25 cellular contexts compared by ENCODE assay signal in the genomic region with DNA sequence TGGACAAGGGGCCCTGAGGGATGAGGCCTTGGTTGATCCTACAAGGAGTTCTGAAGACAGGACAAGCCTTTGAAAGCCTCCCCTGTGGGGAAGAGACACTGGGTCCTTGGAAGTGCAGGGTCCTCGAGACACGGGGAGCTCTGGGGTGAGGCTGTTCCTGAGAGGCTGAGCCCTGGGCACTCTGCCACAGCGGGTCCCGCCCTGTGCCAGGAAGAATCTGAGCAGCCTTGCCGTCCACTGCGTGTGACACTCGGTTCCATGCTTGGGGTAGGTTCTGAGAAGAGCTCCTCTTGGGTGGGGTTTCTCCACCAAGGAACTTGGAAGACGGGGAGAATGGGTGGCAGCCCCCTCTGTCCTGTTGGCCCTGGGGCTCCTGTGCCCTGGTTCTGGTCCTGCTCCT. TPM values are rescaled to one million over a fixed set of nuclear protein-coding genes. Genes with fewer than 3 reads are reported as not detected.
DNase-seq lines count a peak whose midpoint lies in the region; ATAC-seq, FAIRE-seq and TF ChIP-seq lines count a peak whose summit lies in the region.
"Had no signal": no experiment of that assay in that cellular context is flagged by ENCODE, and none has a peak within 500 bp of the region (broad histone marks: within the 10 kb centered on the region; RNA-seq: fewer than 3 reads in every experiment).

No MANE protein-coding gene starts in this region.

- no TSS peak for BruUV-seq in HepG2 (replicated peaks; lab: Mats Ljungman, UMichigan)

- intact Hi-C loops in activated CD8-positive, alpha-beta T cell treated with anti-CD3 and anti-CD28 coated beads for 36 hours (cut with micrococcal nuclease), result no loop called here
- intact Hi-C loops in HepG2 (cut with micrococcal nuclease; ENCODE audit: unreplicated experiment), result no loop called here

- POLR2A ChIA-PET in activated CD8-positive, alpha-beta T cell treated with anti-CD3 and anti-CD28 coated beads, Interleukin-2, amount 10 ng/mL, durations not matched to agents 7 days and 5 days (lab: Charles Lee), result interaction anchor here (1.1 kb wide), 1 partner anchor 10 kb away, joined by 5 read pairs; no protein-coding TSS in a partner anchor
- POLR2A ChIA-PET in activated CD8-positive, alpha-beta T cell treated with anti-CD3 and anti-CD28 coated beads for 36 hours (lab: Charles Lee), result no interaction called here
- POLR2A ChIA-PET in HepG2 (lab: Yijun Ruan, JAX), result no interaction called here

- H3K27me3 ChIP-seq in HepG2 (ENCODE audit: control insufficient read depth in 1 of 2, insufficient read depth in 2 of 2, low read length in 2 of 2), result peaks cover 3 to 18% of the 10 kb centered on the region in 2 experiments; a peak in 4 of 5 replicates
- H3K27me3 ChIP-seq: BLaER1 had no signal

- peaks cover 9% of the 10 kb centered on the region; the same call in 1 of the 2 replicates for H3K9me3 ChIP-seq in HepG2 (ENCODE audit: low read length)

- peak; percentile 19 for ATAC-seq in activated CD8-positive, alpha-beta T cell treated with anti-CD3 and anti-CD28 coated beads, Interleukin-2, amount 10 ng/mL, durations not matched to agents 7 days and 5 days
- ATAC-seq in activated CD8-positive, alpha-beta T cell treated with anti-CD3 and anti-CD28 coated beads for 36 hours, result no peak
- ATAC-seq in HepG2 (peak; percentile 34; the same call in 2 of the 3 replicates), HG03175 (IDR thresholded peaks at IDR 0.05; ENCODE audit: unreplicated experiment) (no peak), omental fat pad (ENCODE audit: low FRiP score) (no peak)
- peak; percentile 45 for ATAC-seq in stimulated activated effector memory CD8-positive, alpha-beta T cell treated with anti-CD3 and anti-CD28 coated beads, Interleukin-12 subunit alpha, Interleukin-12 subunit beta, amount 100 ng/mL, for 72 hours
- ATAC-seq: CD8-positive, alpha-beta T cell; GM12878 had no signal

- no peak overlapping the region for H3K4me3 Mint-ChIP-seq in activated CD8-positive, alpha-beta T cell treated with anti-CD3 and anti-CD28 coated beads, Interleukin-2, amount 10 ng/mL, durations not matched to agents 7 days and 5 days
- H3K4me3 Mint-ChIP-seq in activated CD8-positive, alpha-beta T cell treated with anti-CD3 and anti-CD28 coated beads for 36 hours, result no peak overlapping the region
- H3K4me3 Mint-ChIP-seq in stimulated activated effector memory CD8-positive, alpha-beta T cell treated with anti-CD3 and anti-CD28 coated beads, Interleukin-12 subunit alpha, Interleukin-12 subunit beta, amount 100 ng/mL, for 72 hours, result no peak overlapping the region
- H3K4me3 Mint-ChIP-seq: B cell; CD8-positive, alpha-beta T cell had no signal

- no peak for FAIRE-seq in HepG2 (lab: Jason Lieb, UNC)
- FAIRE-seq: A204.1, D721Med, GM12878, GM19239, H1 had no signal

- 27% methylated on average over 8 of the region's 8 CpGs for WGBS in HepG2 (ENCODE audit: low lambda C conversion rate)

- no peak overlapping the region for H3K4me2 ChIP-seq in HepG2 (ENCODE audit: low read depth, low read length)

- TF ChIP-seq POLR2A in HepG2 (IDR thresholded peaks at IDR 0.05; ENCODE audit: insufficient read depth in 1 of 2, low read depth in 2 of 2, low read length in 2 of 2), result no peak

- no peaks in the 10 kb centered on the region for H3K4me1 ChIP-seq in HepG2 (ENCODE audit: insufficient read depth, low read length)

- H3K79me2 ChIP-seq in HepG2 (ENCODE audit: insufficient read depth, low read length), result no peaks in the 10 kb centered on the region

- no peak overlapping the region for H3K9ac ChIP-seq in HepG2 (ENCODE audit: insufficient read depth, low read depth, low read length)
- H3K9ac ChIP-seq: BLaER1, GM23248 had no signal

- no peak for TF ChIP-seq CTCF in activated CD8-positive, alpha-beta T cell treated with anti-CD3 and anti-CD28 coated beads for 36 hours (IDR thresholded peaks at IDR 0.05)
- no peak for TF ChIP-seq CTCF in HepG2 (CRISPR knock-in tag; IDR thresholded peaks at IDR 0.05)
- TF ChIP-seq CTCF in omental fat pad (IDR thresholded peaks at IDR 0.05), result no peak

- CTCF ChIA-PET in activated CD8-positive, alpha-beta T cell treated with anti-CD3 and anti-CD28 coated beads, Interleukin-2, amount 10 ng/mL, durations not matched to agents 7 days and 5 days (lab: Charles Lee), result no interaction called here
- CTCF ChIA-PET in activated CD8-positive, alpha-beta T cell treated with anti-CD3 and anti-CD28 coated beads for 36 hours (lab: Charles Lee), result no interaction called here
- CTCF ChIA-PET in HepG2 (lab: Yijun Ruan, JAX; ENCODE audit: low intra/inter-chr PET ratio, low total read pairs), result no interaction called here

- H3K4me1 Mint-ChIP-seq in activated CD8-positive, alpha-beta T cell treated with anti-CD3 and anti-CD28 coated beads, Interleukin-2, amount 10 ng/mL, durations not matched to agents 7 days and 5 days (ENCODE audit: low read depth), result no peaks in the 10 kb centered on the region
- peaks cover 2% of the 10 kb centered on the region for H3K4me1 Mint-ChIP-seq in activated CD8-positive, alpha-beta T cell treated with anti-CD3 and anti-CD28 coated beads for 36 hours (ENCODE audit: low read depth)
- no peaks in the 10 kb centered on the region for H3K4me1 Mint-ChIP-seq in stimulated activated effector memory CD8-positive, alpha-beta T cell treated with anti-CD3 and anti-CD28 coated beads, Interleukin-12 subunit alpha, Interleukin-12 subunit beta, amount 100 ng/mL, for 72 hours
- H3K4me1 Mint-ChIP-seq: B cell; CD4-positive, CD25-positive, alpha-beta regulatory T cell had no signal

- no peak overlapping the region for H3K27ac ChIP-seq in HepG2 (ENCODE audit: extremely low read length, insufficient read depth, low read length)
- H3K27ac ChIP-seq: 22Rv1, BLaER1, C4-2B, GM23248 had no signal

- in situ Hi-C loops in HepG2 (cut with HindIII; ENCODE audit: extremely low pct_ligation_motif_present, low pct_unique_long_range_greater_than_20kb), result no loop called here

- TF ChIP-seq RAD21 in HepG2 (CRISPR knock-in tag; IDR thresholded peaks at IDR 0.05), result no peak

- DNase-seq in activated CD8-positive, alpha-beta T cell treated with anti-CD3 and anti-CD28 coated beads, Interleukin-2, amount 10 ng/mL, durations not matched to agents 7 days and 5 days, result no peak
- no peak for DNase-seq in activated CD8-positive, alpha-beta T cell treated with anti-CD3 and anti-CD28 coated beads for 36 hours
- no peak for DNase-seq in HepG2 (ENCODE audit: low spot score)
- no peak for DNase-seq in stimulated activated effector memory CD8-positive, alpha-beta T cell treated with anti-CD3 and anti-CD28 coated beads, Interleukin-12 subunit alpha, Interleukin-12 subunit beta, amount 100 ng/mL, for 72 hours (ENCODE audit: low spot score in 2 of 2)
- DNase-seq in NCI-H1694 treated with DMSO at 0.1 percent for 48 hours (lab: John Stamatoyannopoulos, UW), result no peak
- no peak for DNase-seq in omental fat pad (ENCODE audit: low spot score)
- DNase-seq: CD4-positive, CD25-positive, alpha-beta regulatory T cell; CD8-positive, alpha-beta T cell; DMS 273 treated with DMSO at 0.1 percent for 48 hours; DMS79; EL; GDM1; GM23248; H7; HCEC 1CT had no signal

- H2AFZ ChIP-seq in HepG2 (ENCODE audit: low read length), result no peak overlapping the region
- H2AFZ ChIP-seq: GM23248 had no signal

- H3K27ac Mint-ChIP-seq in activated CD8-positive, alpha-beta T cell treated with anti-CD3 and anti-CD28 coated beads, Interleukin-2, amount 10 ng/mL, durations not matched to agents 7 days and 5 days, result no peak overlapping the region
- H3K27ac Mint-ChIP-seq in activated CD8-positive, alpha-beta T cell treated with anti-CD3 and anti-CD28 coated beads for 36 hours, result no peak overlapping the region
- H3K27ac Mint-ChIP-seq in stimulated activated effector memory CD8-positive, alpha-beta T cell treated with anti-CD3 and anti-CD28 coated beads, Interleukin-12 subunit alpha, Interleukin-12 subunit beta, amount 100 ng/mL, for 72 hours, result no peak overlapping the region
- H3K27ac Mint-ChIP-seq: B cell; CD4-positive, CD25-positive, alpha-beta regulatory T cell; CD8-positive, alpha-beta T cell had no signal

- peaks cover 14% of the 10 kb centered on the region for H3K27me3 Mint-ChIP-seq in activated CD8-positive, alpha-beta T cell treated with anti-CD3 and anti-CD28 coated beads, Interleukin-2, amount 10 ng/mL, durations not matched to agents 7 days and 5 days (ENCODE audit: low read depth)
- peaks cover 2% of the 10 kb centered on the region for H3K27me3 Mint-ChIP-seq in activated CD8-positive, alpha-beta T cell treated with anti-CD3 and anti-CD28 coated beads for 36 hours

- H3K36me3 ChIP-seq in HepG2 (replicated peaks in 1 of 2; ENCODE audit: control insufficient read depth in 1 of 2, insufficient read depth in 2 of 2, low read length in 2 of 2), result no peaks in the 10 kb centered on the region
- H3K36me3 ChIP-seq: BLaER1 had no signal

- H4K20me1 ChIP-seq in HepG2 (ENCODE audit: insufficient read depth, low read length), result no peaks in the 10 kb centered on the region; the same call in 1 of the 2 replicates
- H4K20me1 ChIP-seq: BLaER1 had no signal

- H3K4me3 ChIP-seq in HepG2 (replicated peaks in 1 of 3; ENCODE audit: insufficient read depth in 1 of 3, low read depth in 2 of 3, low read length in 3 of 3), result no peak overlapping the region
- H3K4me3 ChIP-seq: BLaER1, GM12878, GM23248 had no signal

- H3K9me3 Mint-ChIP-seq in activated CD8-positive, alpha-beta T cell treated with anti-CD3 and anti-CD28 coated beads, Interleukin-2, amount 10 ng/mL, durations not matched to agents 7 days and 5 days (ENCODE audit: insufficient read depth), result peaks cover 7% of the 10 kb centered on the region
- peaks cover 8% of the 10 kb centered on the region for H3K9me3 Mint-ChIP-seq in activated CD8-positive, alpha-beta T cell treated with anti-CD3 and anti-CD28 coated beads for 36 hours
- H3K9me3 Mint-ChIP-seq in stimulated activated effector memory CD8-positive, alpha-beta T cell treated with anti-CD3 and anti-CD28 coated beads, Interleukin-12 subunit alpha, Interleukin-12 subunit beta, amount 100 ng/mL, for 72 hours, result no peaks in the 10 kb centered on the region

- peaks cover 3% of the 10 kb centered on the region for H3K36me3 Mint-ChIP-seq in activated CD8-positive, alpha-beta T cell treated with anti-CD3 and anti-CD28 coated beads, Interleukin-2, amount 10 ng/mL, durations not matched to agents 7 days and 5 days (ENCODE audit: low read depth)
- no peaks in the 10 kb centered on the region for H3K36me3 Mint-ChIP-seq in activated CD8-positive, alpha-beta T cell treated with anti-CD3 and anti-CD28 coated beads for 36 hours (ENCODE audit: low read depth)
- no peaks in the 10 kb centered on the region for H3K36me3 Mint-ChIP-seq in stimulated activated effector memory CD8-positive, alpha-beta T cell treated with anti-CD3 and anti-CD28 coated beads, Interleukin-12 subunit alpha, Interleukin-12 subunit beta, amount 100 ng/mL, for 72 hours
- H3K36me3 Mint-ChIP-seq: CD4-positive, CD25-positive, alpha-beta regulatory T cell; CD8-positive, alpha-beta T cell had no signal

- TF ChIP-seq EP300 in HepG2 (IDR thresholded peaks at IDR 0.05; ENCODE audit: low read depth in 2 of 2, low read length in 2 of 2) (no peak), HepG2 (CRISPR knock-in tag; IDR thresholded peaks at IDR 0.05; ENCODE audit: borderline replicate concordance) (no peak)

RNA-seq across cellular contexts. Expression of gene SNTG2, which starts 13.9 kb away (rescaled TPM):
- 1 to 10 TPM; 1.6 to 2.5 TPM for total RNA-seq in activated CD8-positive, alpha-beta T cell treated with anti-CD3 and anti-CD28 coated beads, Interleukin-2, amount 10 ng/mL, durations not matched to agents 7 days and 5 days
- 1 to 10 TPM; 2.5 to 3.2 TPM for total RNA-seq in activated CD8-positive, alpha-beta T cell treated with anti-CD3 and anti-CD28 coated beads for 36 hours
- total RNA-seq in HepG2 (2016; rRNA removed; fragmentation: Illumina TruSeq; extraction: Trizol) (not detected in 2 replicates), omental fat pad (10 to 100 TPM in 1 of 4 donors, 1 to 10 TPM in 3; 1.9 to 14.0 (median 6.7) TPM)
- not detected in 2 replicates for total RNA-seq in HepG2 (2016; cell fraction: cytosol; rRNA removed; fragmentation: Illumina TruSeq; extraction: Trizol; ENCODE audit: low read depth)
- total RNA-seq in HepG2 (2016; cell fraction: insoluble cytoplasmic fraction; rRNA removed; fragmentation: Illumina TruSeq; extraction: Trizol), result not detected in 2 replicates
- total RNA-seq in HepG2 (2016; cell fraction: membrane; rRNA removed; fragmentation: Illumina TruSeq; extraction: Trizol), result not detected in 2 replicates
- not detected in 2 replicates for total RNA-seq in HepG2 (2016; cell fraction: nucleus; rRNA removed; fragmentation: Illumina TruSeq; extraction: Trizol)
- polyA plus RNA-seq in HepG2 (2011; rRNA removed), result not detected in 2 replicates
- polyA plus RNA-seq in HepG2 (2011; cell fraction: cytosol; rRNA removed), result not detected in 2 replicates
- polyA plus RNA-seq in HepG2 (2011; cell fraction: nucleus; rRNA removed), result not detected in 2 replicates
- not detected in 2 replicates for polyA plus RNA-seq in HepG2 (2012)
- polyA plus RNA-seq in HepG2 (2016; cell fraction: cytosol; fragmentation: Illumina TruSeq; extraction: Trizol; ENCODE audit: low read depth), result not detected in 2 replicates
- not detected in 2 replicates for polyA plus RNA-seq in HepG2 (2016; cell fraction: insoluble cytoplasmic fraction; fragmentation: Illumina TruSeq; extraction: Trizol; ENCODE audit: low read depth)
- not detected in 2 replicates for polyA plus RNA-seq in HepG2 (2016; cell fraction: membrane; fragmentation: Illumina TruSeq; extraction: Trizol; ENCODE audit: low read depth)
- not detected in 2 replicates for polyA plus RNA-seq in HepG2 (2016; cell fraction: nucleus; fragmentation: Illumina TruSeq; extraction: Trizol; ENCODE audit: insufficient read depth, low read depth)
- not detected in 2 replicates for polyA minus RNA-seq in HepG2 (2011; rRNA and poly(A)+ RNA removed; ENCODE audit: low replicate concordance)
- not detected in 2 replicates for polyA minus RNA-seq in HepG2 (2011; cell fraction: cytosol; rRNA and poly(A)+ RNA removed)
- polyA minus RNA-seq in HepG2 (2011; cell fraction: nucleus; rRNA and poly(A)+ RNA removed), result not detected in 2 replicates
- total RNA-seq: GM12878, GM23248 had no signal
- polyA plus RNA-seq: CD4-positive, CD25-positive, alpha-beta regulatory T cell; GM12878; GM23248 had no signal

Comparison
In these comparisons a context has a peak if more than half of its experiments do, and no peak if none do; other contexts are left out.
1. ATAC-seq: peak in activated CD8-positive, alpha-beta T cell treated with anti-CD3 and anti-CD28 coated beads, Interleukin-2, amount 10 ng/mL, durations not matched to agents 7 days and 5 days (single experiment), HepG2 (single experiment) and stimulated activated effector memory CD8-positive, alpha-beta T cell treated with anti-CD3 and anti-CD28 coated beads, Interleukin-12 subunit alpha, Interleukin-12 subunit beta, amount 100 ng/mL, for 72 hours (single experiment); none in activated CD8-positive, alpha-beta T cell treated with anti-CD3 and anti-CD28 coated beads for 36 hours (single experiment), HG03175 (single experiment) and omental fat pad (single experiment).